39 cellular contexts compared by ENCODE assay signal in genomic region chr6:5014072-5014561, GRCh38. TPM values are rescaled to one million over a fixed set of nuclear protein-coding genes. Genes with fewer than 3 reads are reported as not detected.
"Had no signal": no experiment of that assay in that cellular context is flagged by ENCODE, and none has a peak within 500 bp of the region (broad histone marks: within the 10 kb centered on the region; RNA-seq: fewer than 3 reads in every experiment).

No MANE protein-coding gene starts in this region.

- H3K27ac Mint-ChIP-seq: activated naive CD4-positive, alpha-beta T cell treated with anti-CD3 and anti-CD28 coated beads for 36 hours; activated naive CD4-positive, alpha-beta T cell treated with anti-CD3 and anti-CD28 coated beads, Interleukin-2, amount 10 ng/mL, durations not matched to agents 7 days and 5 days; activated naive CD4-positive, alpha-beta T cell treated with anti-CD3 and anti-CD28 coated beads, Interleukin-2, amount 50 U/mL, for 24 hours; activated naive CD4-positive, alpha-beta T cell treated with anti-CD3 and anti-CD28 coated beads, Interleukin-2, amount 50 U/mL, for 72 hours; activated naive CD8-positive, alpha-beta T cell; activated naive CD8-positive, alpha-beta T cell treated with anti-CD3 and anti-CD28 coated beads for 36 hours; activated naive CD8-positive, alpha-beta T cell treated with anti-CD3 and anti-CD28 coated beads, Interleukin-2, amount 10 ng/mL, durations not matched to agents 7 days and 5 days; activated naive CD8-positive, alpha-beta T cell treated with anti-CD3 and anti-CD28 coated beads, Interleukin-2, amount 50 U/mL, for 24 hours; activated T-cell treated with anti-CD3 and anti-CD28 coated beads, Interleukin-2, amount 50 U/mL, for 72 hours; activated T-helper 1 cell treated with anti-CD3 and anti-CD28 coated beads, Interleukin-12 subunit alpha, Interleukin-12 subunit beta, Interleukin-2, Interleukin-4 antibody, amounts not matched to agents 30 ng/mL and 10 ng/mL and 1 ng/mL, durations not matched to agents 14 hours and 24 hours and 36 hours; activated T-helper 17 cell treated with anti-CD3 and anti-CD28 coated beads, Interleukin-2, amount 50 U/mL, for 72 hours; activated T-helper 2 cell treated with anti-CD3 and anti-CD28 coated beads, Interferon-gamma antibody, Interleukin-2, Interleukin-4, amounts not matched to agents 10 μg/mL and 5 μg/mL and 100 μg/mL, durations not matched to agents 14 hours and 24 hours and 36 hours; brain had no signal

- H3K36me3 ChIP-seq: adrenal gland, ascending aorta, brain microvascular endothelial cell, breast epithelium, cardiac muscle cell had no signal

- H3K4me1 ChIP-seq: ascending aorta, body of pancreas, breast epithelium had no signal

- H3K27ac ChIP-seq: adrenal gland, ascending aorta, body of pancreas, brain microvascular endothelial cell, breast epithelium, cardiac muscle cell had no signal

- FAIRE-seq: astrocyte, bronchial epithelial cell, colon had no signal

- H3K27me3 ChIP-seq: adrenal gland, ascending aorta, body of pancreas, brain microvascular endothelial cell, breast epithelium, cardiac muscle cell had no signal

- H3K4me3 Mint-ChIP-seq: activated naive CD4-positive, alpha-beta T cell treated with anti-CD3 and anti-CD28 coated beads for 36 hours; activated naive CD4-positive, alpha-beta T cell treated with anti-CD3 and anti-CD28 coated beads, Interleukin-2, amount 10 ng/mL, durations not matched to agents 7 days and 5 days; activated naive CD4-positive, alpha-beta T cell treated with anti-CD3 and anti-CD28 coated beads, Interleukin-2, amount 50 U/mL, for 24 hours; activated naive CD8-positive, alpha-beta T cell; activated naive CD8-positive, alpha-beta T cell treated with anti-CD3 and anti-CD28 coated beads for 36 hours; activated naive CD8-positive, alpha-beta T cell treated with anti-CD3 and anti-CD28 coated beads, Interleukin-2, amount 10 ng/mL, durations not matched to agents 7 days and 5 days; activated naive CD8-positive, alpha-beta T cell treated with anti-CD3 and anti-CD28 coated beads, Interleukin-2, amount 50 U/mL, for 24 hours; activated T-cell treated with anti-CD3 and anti-CD28 coated beads, Interleukin-2, amount 50 U/mL, for 4 hours; activated T-cell treated with anti-CD3 and anti-CD28 coated beads, Interleukin-2, amount 50 U/mL, for 72 hours; activated T-helper 1 cell treated with anti-CD3 and anti-CD28 coated beads, Interleukin-12 subunit alpha, Interleukin-12 subunit beta, Interleukin-2, Interleukin-4 antibody, amounts not matched to agents 30 ng/mL and 10 ng/mL and 1 ng/mL, durations not matched to agents 14 hours and 24 hours and 36 hours; activated T-helper 17 cell treated with anti-CD3 and anti-CD28 coated beads, Interleukin-2, amount 50 U/mL, for 72 hours; brain; central memory CD8-positive, alpha-beta T cell had no signal

- H3K9me3 ChIP-seq: ascending aorta, body of pancreas had no signal

- ATAC-seq: activated naive CD4-positive, alpha-beta T cell treated with anti-CD3 and anti-CD28 coated beads, Interleukin-2, amount 50 U/mL, for 72 hours; activated naive CD8-positive, alpha-beta T cell treated with anti-CD3 and anti-CD28 coated beads, Interleukin-2, amount 50 U/mL, for 24 hours; activated T-cell treated with anti-CD3 and anti-CD28 coated beads, Interleukin-2, amount 50 U/mL, for 4 hours; activated T-cell treated with anti-CD3 and anti-CD28 coated beads, Interleukin-2, amount 50 U/mL, for 72 hours; activated T-helper 17 cell treated with anti-CD3 and anti-CD28 coated beads, Interleukin-2, amount 50 U/mL, for 72 hours; body of pancreas had no signal

- H3K27me3 Mint-ChIP-seq: activated naive CD4-positive, alpha-beta T cell treated with anti-CD3 and anti-CD28 coated beads, Interleukin-2, amount 50 U/mL, for 24 hours; activated naive CD8-positive, alpha-beta T cell; activated naive CD8-positive, alpha-beta T cell treated with anti-CD3 and anti-CD28 coated beads for 36 hours; activated naive CD8-positive, alpha-beta T cell treated with anti-CD3 and anti-CD28 coated beads, Interleukin-2, amount 50 U/mL, for 24 hours had no signal

- H3K36me3 Mint-ChIP-seq: activated naive CD8-positive, alpha-beta T cell treated with anti-CD3 and anti-CD28 coated beads, Interleukin-2, amount 10 ng/mL, durations not matched to agents 7 days and 5 days; brain had no signal

- H3K4me1 Mint-ChIP-seq: activated naive CD4-positive, alpha-beta T cell treated with anti-CD3 and anti-CD28 coated beads, Interleukin-2, amount 10 ng/mL, durations not matched to agents 7 days and 5 days; activated naive CD4-positive, alpha-beta T cell treated with anti-CD3 and anti-CD28 coated beads, Interleukin-2, amount 50 U/mL, for 24 hours; activated naive CD8-positive, alpha-beta T cell treated with anti-CD3 and anti-CD28 coated beads for 36 hours; activated naive CD8-positive, alpha-beta T cell treated with anti-CD3 and anti-CD28 coated beads, Interleukin-2, amount 10 ng/mL, durations not matched to agents 7 days and 5 days; activated naive CD8-positive, alpha-beta T cell treated with anti-CD3 and anti-CD28 coated beads, Interleukin-2, amount 50 U/mL, for 24 hours; activated T-helper 17 cell treated with anti-CD3 and anti-CD28 coated beads, Interleukin-2, amount 50 U/mL, for 72 hours; brain; central memory CD8-positive, alpha-beta T cell had no signal

- H3K9me3 Mint-ChIP-seq: activated T-helper 1 cell treated with anti-CD3 and anti-CD28 coated beads, Interleukin-12 subunit alpha, Interleukin-12 subunit beta, Interleukin-2, Interleukin-4 antibody, amounts not matched to agents 30 ng/mL and 10 ng/mL and 1 ng/mL, durations not matched to agents 14 hours and 24 hours and 36 hours; central memory CD8-positive, alpha-beta T cell had no signal

- DNase-seq: activated effector memory CD4-positive, alpha-beta T cell treated with anti-CD3 and anti-CD28 coated beads, Interleukin-2, amount 50 U/mL, for 16 hours; activated effector memory CD4-positive, alpha-beta T cell treated with Interleukin-2 at 50 U/mL for 16 hours; activated gamma-delta T cell; activated gamma-delta T cell treated with Interleukin-2 at 50 U/mL for 16 hours; activated naive CD4-positive, alpha-beta T cell; activated naive CD4-positive, alpha-beta T cell treated with anti-CD3 and anti-CD28 coated beads for 36 hours; activated naive CD4-positive, alpha-beta T cell treated with anti-CD3 and anti-CD28 coated beads, Interleukin-2, amount 10 ng/mL, durations not matched to agents 7 days and 5 days; activated naive CD4-positive, alpha-beta T cell treated with anti-CD3 and anti-CD28 coated beads, Interleukin-2, amount 50 U/mL, for 16 hours; activated naive CD4-positive, alpha-beta T cell treated with Interleukin-2 at 50 U/mL for 16 hours; activated naive CD8-positive, alpha-beta T cell treated with anti-CD3 and anti-CD28 coated beads for 36 hours; activated naive CD8-positive, alpha-beta T cell treated with anti-CD3 and anti-CD28 coated beads, Interleukin-2, amount 10 ng/mL, durations not matched to agents 7 days and 5 days; activated naive CD8-positive, alpha-beta T cell treated with anti-CD3 and anti-CD28 coated beads, Interleukin-2, amount 50 U/mL, for 24 hours; activated T-cell treated with anti-CD3 and anti-CD28 coated beads, Interleukin-2, amount 50 U/mL, for 4 hours; activated T-cell treated with anti-CD3 and anti-CD28 coated beads, Interleukin-2, amount 50 U/mL, for 48 hours; activated T-cell treated with anti-CD3 and anti-CD28 coated beads, Interleukin-2, amount 50 U/mL, for 72 hours; adrenal gland; amniotic stem cell; amygdala; anterior cingulate cortex; aorta; body of pancreas; brain microvascular endothelial cell; caudate nucleus; central memory CD4-positive, alpha-beta T cell; cerebellar nuclear complex had no signal

- H3K4me3 ChIP-seq: adrenal gland, ascending aorta, body of pancreas, breast epithelium, cardiac muscle cell had no signal

RNA-seq across cellular contexts. Expression of gene RPP40, which starts 10.3 kb away (rescaled TPM):
- total RNA-seq: ascending aorta had no signal
